ENCODE assay signal across 8 cellular contexts in genomic region chr4:139978692-139979091, GRCh38.
DNase-seq lines count a peak whose midpoint lies in the region; ATAC-seq and TF ChIP-seq lines count a peak whose summit lies in the region.

No MANE protein-coding gene starts in this region.

- DNase-seq in stimulated activated CD4-positive, alpha-beta T cell treated with anti-CD3 and anti-CD28 coated beads, Interleukin-15, amount 100 ng/mL, for 24 hours: peak; percentile 9
- DNase-seq in stimulated activated CD4-positive, alpha-beta T cell treated with anti-CD3 and anti-CD28 coated beads, Interleukin-2, amount 100 ng/mL, for 24 hours: no peak
- DNase-seq in SIG-M5 treated with dmso at 0.1 percent for 504 hours (lab: John Stamatoyannopoulos, UW; ENCODE audit: unreplicated experiment) (peak; percentile 81), middle frontal gyrus (ENCODE audit: extremely low spot score, low spot score) (no peak), tibial nerve (ENCODE audit: low spot score in 2 of 2) (no peak), esophagus squamous epithelium (lab: John Stamatoyannopoulos, UW) (no peak)
- no peak for DNase-seq in activated effector memory CD4-positive, alpha-beta T cell treated with anti-CD3 and anti-CD28 coated beads, Interleukin-2, amount 50 U/mL, for 16 hours

- peak; percentile 97 for ATAC-seq in HG02973 (IDR thresholded peaks at IDR 0.05; ENCODE audit: unreplicated experiment)

- TF ChIP-seq POLR2A in tibial nerve (IDR thresholded peaks at IDR 0.05) (no peak), esophagus squamous epithelium (IDR thresholded peaks at IDR 0.05) (no peak)

- H3K36me3 ChIP-seq in tibial nerve (no peaks in the 10 kb centered on the region), esophagus squamous epithelium (no peaks in the 10 kb centered on the region)

- 82 to 86% methylated on average over 2 of the region's 2 CpGs for WGBS in tibial nerve, 2 donors
- WGBS in esophagus squamous epithelium, 2 donors: 71 to 88% methylated on average over 2 of the region's 2 CpGs

- H3K4me1 ChIP-seq in tibial nerve: peaks cover 0 to 53% (median 23%) of the 10 kb centered on the region in 4 donors
- H3K4me1 ChIP-seq in esophagus squamous epithelium: peaks cover 0 to 41% (median 22%) of the 10 kb centered on the region in 3 donors

- intact Hi-C loops in esophagus squamous epithelium (cut with DNase I): no loop called here

- H3K4me3 ChIP-seq in tibial nerve (no peak overlapping the region), esophagus squamous epithelium (no peak overlapping the region)

- TF ChIP-seq CTCF in tibial nerve (IDR thresholded peaks at IDR 0.05) (no peak), esophagus squamous epithelium (IDR thresholded peaks at IDR 0.05) (no peak)

- H3K27me3 ChIP-seq in tibial nerve: no peaks in the 10 kb centered on the region
- no peaks in the 10 kb centered on the region for H3K27me3 ChIP-seq in esophagus squamous epithelium

- TF ChIP-seq EP300 in tibial nerve (IDR thresholded peaks at IDR 0.05): no peak

- H3K9me3 ChIP-seq in tibial nerve (no peaks in the 10 kb centered on the region), esophagus squamous epithelium (no peaks in the 10 kb centered on the region)

- H3K27ac ChIP-seq in tibial nerve: no peak overlapping the region
- H3K27ac ChIP-seq in esophagus squamous epithelium: peak overlapping the region in 2 of 4 donors; percentile 4 to 22

Comparison
In these comparisons a context has a peak if more than half of its experiments do, and no peak if none do; other contexts are left out.
1. DNase-seq: peak in stimulated activated CD4-positive, alpha-beta T cell treated with anti-CD3 and anti-CD28 coated beads, Interleukin-15, amount 100 ng/mL, for 24 hours (single experiment) and SIG-M5 treated with dmso at 0.1 percent for 504 hours (single experiment); none in stimulated activated CD4-positive, alpha-beta T cell treated with anti-CD3 and anti-CD28 coated beads, Interleukin-2, amount 100 ng/mL, for 24 hours (0 of 2), middle frontal gyrus (single experiment), tibial nerve (0 of 2), esophagus squamous epithelium (single experiment) and activated effector memory CD4-positive, alpha-beta T cell treated with anti-CD3 and anti-CD28 coated beads, Interleukin-2, amount 50 U/mL, for 16 hours (single experiment).